In the genomic region with DNA sequence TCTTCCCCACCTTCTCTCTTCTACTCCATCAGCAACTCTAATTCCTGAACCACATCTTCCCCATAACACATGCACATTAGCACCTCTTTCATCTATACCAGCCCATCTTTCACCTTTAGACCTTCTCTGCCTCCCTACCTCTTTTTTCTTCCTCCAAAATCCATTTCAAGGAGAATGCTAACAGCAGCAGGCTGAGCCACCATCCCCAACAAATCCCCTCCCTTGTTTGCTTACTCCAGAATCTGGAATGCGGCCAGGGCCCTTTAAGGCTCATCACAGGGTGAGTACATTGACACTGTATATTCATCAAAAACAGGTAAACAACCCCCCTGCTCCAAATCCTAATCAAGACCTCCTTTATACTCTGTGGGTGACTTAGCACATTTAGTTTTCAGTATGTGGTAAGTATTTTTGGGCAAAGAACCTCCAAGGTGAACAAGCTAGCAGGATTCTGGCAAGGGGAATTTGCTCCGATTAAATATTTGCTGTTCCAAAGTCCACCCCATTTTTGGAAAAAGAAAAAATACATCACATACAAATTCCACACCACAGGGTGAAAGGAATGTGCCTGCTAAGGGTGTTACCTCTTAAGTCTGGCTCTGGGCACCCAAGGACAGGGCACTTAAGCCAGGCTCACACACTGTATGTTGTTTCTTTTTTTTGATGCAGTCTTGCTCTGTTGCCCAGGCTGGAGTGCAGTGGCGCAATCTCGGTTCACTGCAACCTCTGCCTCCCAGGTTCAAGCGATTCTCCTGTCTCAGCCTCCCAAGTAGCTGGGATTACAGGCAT, we compare ENCODE assay signal across 1 cellular context.
A peak's percentile ranks its signal among the peaks of the same experiment; 100 is the strongest.
TF ChIP-seq lines count a peak whose summit lies in the region.

No MANE protein-coding gene starts in this region.

TF ChIP-seq in HepG2, 621 proteins besides CTCF, POLR2A, EP300 and RAD21 (continued from another document and continues in another):
- TF ChIP-seq NAIF1 (CRISPR knock-in tag; IDR thresholded peaks at IDR 0.05; ENCODE audit: borderline replicate concordance), result peak; percentile 60; the same call in 1 of the 2 replicates
- no peak for TF ChIP-seq ZNF83 (CRISPR knock-in tag; IDR thresholded peaks at IDR 0.05; ENCODE audit: borderline replicate concordance)
- no peak; the same call in 1 of the 2 replicates for TF ChIP-seq NFKBIZ (CRISPR knock-in tag; IDR thresholded peaks at IDR 0.05)
- peak; percentile 62 to 90 for TF ChIP-seq MAFK (conservative IDR thresholded peaks at IDR 0.05 in 1 of 2, IDR thresholded peaks at IDR 0.05 in 1 of 2; ENCODE audit: low read length in 2 of 2)
- TF ChIP-seq BCL6 (CRISPR knock-in tag; IDR thresholded peaks at IDR 0.05), result peak; percentile 42
- TF ChIP-seq, protein P1, sequence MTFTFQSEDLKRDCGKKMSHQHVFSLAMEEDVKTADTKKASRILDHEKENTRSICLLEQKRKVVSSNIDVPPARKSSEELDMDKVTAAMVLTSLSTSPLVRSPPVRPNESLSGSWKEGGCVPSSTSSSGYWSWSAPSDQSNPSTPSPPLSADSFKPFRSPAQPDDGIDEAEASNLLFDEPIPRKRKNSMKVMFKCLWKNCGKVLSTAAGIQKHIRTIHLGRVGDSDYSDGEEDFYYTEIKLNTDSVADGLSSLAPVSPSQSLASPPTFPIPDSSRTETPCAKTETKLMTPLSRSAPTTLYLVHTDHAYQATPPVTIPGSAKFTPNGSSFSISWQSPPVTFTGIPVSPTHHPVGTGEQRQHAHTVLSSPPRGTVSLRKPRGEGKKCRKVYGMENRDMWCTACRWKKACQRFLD (CRISPR knock-in tag; IDR thresholded peaks at IDR 0.05; ENCODE audit: borderline replicate concordance), result no peak
- TF ChIP-seq GATAD2A (CRISPR knock-in tag; IDR thresholded peaks at IDR 0.05), result peak; percentile 94
- TF ChIP-seq, protein P2, sequence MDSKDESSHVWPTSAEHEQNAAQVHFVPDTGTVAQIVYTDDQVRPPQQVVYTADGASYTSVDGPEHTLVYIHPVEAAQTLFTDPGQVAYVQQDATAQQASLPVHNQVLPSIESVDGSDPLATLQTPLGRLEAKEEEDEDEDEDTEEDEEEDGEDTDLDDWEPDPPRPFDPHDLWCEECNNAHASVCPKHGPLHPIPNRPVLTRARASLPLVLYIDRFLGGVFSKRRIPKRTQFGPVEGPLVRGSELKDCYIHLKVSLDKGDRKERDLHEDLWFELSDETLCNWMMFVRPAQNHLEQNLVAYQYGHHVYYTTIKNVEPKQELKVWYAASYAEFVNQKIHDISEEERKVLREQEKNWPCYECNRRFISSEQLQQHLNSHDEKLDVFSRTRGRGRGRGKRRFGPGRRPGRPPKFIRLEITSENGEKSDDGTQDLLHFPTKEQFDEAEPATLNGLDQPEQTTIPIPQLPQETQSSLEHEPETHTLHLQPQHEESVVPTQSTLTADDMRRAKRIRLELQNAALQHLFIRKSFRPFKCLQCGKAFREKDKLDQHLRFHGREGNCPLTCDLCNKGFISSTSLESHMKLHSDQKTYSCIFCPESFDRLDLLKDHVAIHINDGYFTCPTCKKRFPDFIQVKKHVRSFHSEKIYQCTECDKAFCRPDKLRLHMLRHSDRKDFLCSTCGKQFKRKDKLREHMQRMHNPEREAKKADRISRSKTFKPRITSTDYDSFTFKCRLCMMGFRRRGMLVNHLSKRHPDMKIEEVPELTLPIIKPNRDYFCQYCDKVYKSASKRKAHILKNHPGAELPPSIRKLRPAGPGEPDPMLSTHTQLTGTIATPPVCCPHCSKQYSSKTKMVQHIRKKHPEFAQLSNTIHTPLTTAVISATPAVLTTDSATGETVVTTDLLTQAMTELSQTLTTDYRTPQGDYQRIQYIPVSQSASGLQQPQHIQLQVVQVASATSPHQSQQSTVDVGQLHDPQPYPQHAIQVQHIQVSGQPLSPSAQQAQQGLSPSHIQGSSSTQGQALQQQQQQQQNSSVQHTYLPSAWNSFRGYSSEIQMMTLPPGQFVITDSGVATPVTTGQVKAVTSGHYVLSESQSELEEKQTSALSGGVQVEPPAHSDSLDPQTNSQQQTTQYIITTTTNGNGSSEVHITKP (CRISPR knock-in tag; IDR thresholded peaks at IDR 0.05; ENCODE audit: low read depth), result 0 out of 2 replicates have a peak, but pooled peaks have one; percentile 24
- TF ChIP-seq ARNTL (CRISPR knock-in tag; IDR thresholded peaks at IDR 0.05), result 0 out of 2 replicates have a peak, but pooled peaks have one; percentile 45
- TF ChIP-seq, protein P3, sequence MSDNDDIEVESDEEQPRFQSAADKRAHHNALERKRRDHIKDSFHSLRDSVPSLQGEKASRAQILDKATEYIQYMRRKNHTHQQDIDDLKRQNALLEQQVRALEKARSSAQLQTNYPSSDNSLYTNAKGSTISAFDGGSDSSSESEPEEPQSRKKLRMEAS (IDR thresholded peaks at IDR 0.05), result 0 out of 2 replicates have a peak, but pooled peaks have one; percentile 16
- no peak for TF ChIP-seq MBNL3 (CRISPR knock-in tag; conservative IDR thresholded peaks at IDR 0.05)
- TF ChIP-seq MZF1 (CRISPR knock-in tag; IDR thresholded peaks at IDR 0.05; ENCODE audit: borderline replicate concordance), result no peak
- no peak for TF ChIP-seq KAT7 (CRISPR knock-in tag; IDR thresholded peaks at IDR 0.05; ENCODE audit: borderline replicate concordance)
- peak; percentile 87 for TF ChIP-seq NFIC (IDR thresholded peaks at IDR 0.05; ENCODE audit: low read length)
- no peak for TF ChIP-seq SATB2 (CRISPR knock-in tag; IDR thresholded peaks at IDR 0.05)
- no peak for TF ChIP-seq HDAC6 (IDR thresholded peaks at IDR 0.05; ENCODE audit: low read depth, low read length)
- TF ChIP-seq, protein P4, sequence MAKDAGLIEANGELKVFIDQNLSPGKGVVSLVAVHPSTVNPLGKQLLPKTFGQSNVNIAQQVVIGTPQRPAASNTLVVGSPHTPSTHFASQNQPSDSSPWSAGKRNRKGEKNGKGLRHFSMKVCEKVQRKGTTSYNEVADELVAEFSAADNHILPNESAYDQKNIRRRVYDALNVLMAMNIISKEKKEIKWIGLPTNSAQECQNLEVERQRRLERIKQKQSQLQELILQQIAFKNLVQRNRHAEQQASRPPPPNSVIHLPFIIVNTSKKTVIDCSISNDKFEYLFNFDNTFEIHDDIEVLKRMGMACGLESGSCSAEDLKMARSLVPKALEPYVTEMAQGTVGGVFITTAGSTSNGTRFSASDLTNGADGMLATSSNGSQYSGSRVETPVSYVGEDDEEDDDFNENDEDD (CRISPR knock-in tag; IDR thresholded peaks at IDR 0.05; ENCODE audit: borderline replicate concordance), result no peak
- TF ChIP-seq U2AF1 (optimal IDR thresholded peaks at IDR 0.05; ENCODE audit: low read depth, low read length), result no peak
- TF ChIP-seq SP140L (CRISPR knock-in tag; IDR thresholded peaks at IDR 0.05; ENCODE audit: borderline replicate concordance), result 0 out of 2 replicates have a peak, but pooled peaks have one; percentile 62
- TF ChIP-seq KMT2A (CRISPR knock-in tag; IDR thresholded peaks at IDR 0.05), result 0 out of 2 replicates have a peak, but pooled peaks have one; percentile 44
- TF ChIP-seq, protein P5, sequence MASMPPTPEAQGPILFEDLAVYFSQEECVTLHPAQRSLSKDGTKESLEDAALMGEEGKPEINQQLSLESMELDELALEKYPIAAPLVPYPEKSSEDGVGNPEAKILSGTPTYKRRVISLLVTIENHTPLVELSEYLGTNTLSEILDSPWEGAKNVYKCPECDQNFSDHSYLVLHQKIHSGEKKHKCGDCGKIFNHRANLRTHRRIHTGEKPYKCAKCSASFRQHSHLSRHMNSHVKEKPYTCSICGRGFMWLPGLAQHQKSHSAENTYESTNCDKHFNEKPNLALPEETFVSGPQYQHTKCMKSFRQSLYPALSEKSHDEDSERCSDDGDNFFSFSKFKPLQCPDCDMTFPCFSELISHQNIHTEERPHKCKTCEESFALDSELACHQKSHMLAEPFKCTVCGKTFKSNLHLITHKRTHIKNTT (CRISPR knock-in tag; IDR thresholded peaks at IDR 0.05), result no peak
- peak; percentile 36; the same call in 1 of the 2 replicates for TF ChIP-seq BRD4 (CRISPR knock-in tag; IDR thresholded peaks at IDR 0.05)
- TF ChIP-seq ZBTB3 (CRISPR knock-in tag; IDR thresholded peaks at IDR 0.05; ENCODE audit: borderline replicate concordance, low read depth), result peak; percentile 81; the same call in 1 of the 2 replicates
- TF ChIP-seq PCBP2 (optimal IDR thresholded peaks at IDR 0.05; ENCODE audit: low read depth, low read length, poor library complexity, severe bottlenecking), result no peak
- TF ChIP-seq HNRNPH1 (optimal IDR thresholded peaks at IDR 0.05; ENCODE audit: low read depth, low read length), result no peak
- peak; percentile 60; the same call in 1 of the 2 replicates for TF ChIP-seq NR2F2 (IDR thresholded peaks at IDR 0.05; ENCODE audit: borderline replicate concordance, low read depth)
- 0 out of 2 replicates have a peak, but pooled peaks have one; percentile 41 for TF ChIP-seq ZNF235 (CRISPR knock-in tag; IDR thresholded peaks at IDR 0.05; ENCODE audit: borderline replicate concordance)
- no peak for TF ChIP-seq ZNF530 (CRISPR knock-in tag; IDR thresholded peaks at IDR 0.05; ENCODE audit: low read depth)
- TF ChIP-seq RARA (CRISPR knock-in tag; IDR thresholded peaks at IDR 0.05), result 0 out of 2 replicates have a peak, but pooled peaks have one; percentile 20
- TF ChIP-seq PHB2 (IDR thresholded peaks at IDR 0.05; ENCODE audit: partially characterized antibody), result no peak
- no peak for TF ChIP-seq SRSF9 (IDR thresholded peaks at IDR 0.05; ENCODE audit: borderline replicate concordance, insufficient read depth, low read depth, low read length, poor library complexity, severe bottlenecking)
- TF ChIP-seq ZSCAN25 (CRISPR knock-in tag; IDR thresholded peaks at IDR 0.05), result no peak
- TF ChIP-seq KAT8 (CRISPR knock-in tag; IDR thresholded peaks at IDR 0.05), result peak; percentile 39; the same call in 1 of the 2 replicates
- TF ChIP-seq SNAI1 (CRISPR knock-in tag; IDR thresholded peaks at IDR 0.05; ENCODE audit: borderline replicate concordance), result 0 out of 2 replicates have a peak, but pooled peaks have one; percentile 41
- no peak for TF ChIP-seq ZKSCAN8 (CRISPR knock-in tag; IDR thresholded peaks at IDR 0.05; ENCODE audit: borderline replicate concordance)
- TF ChIP-seq, protein P6, sequence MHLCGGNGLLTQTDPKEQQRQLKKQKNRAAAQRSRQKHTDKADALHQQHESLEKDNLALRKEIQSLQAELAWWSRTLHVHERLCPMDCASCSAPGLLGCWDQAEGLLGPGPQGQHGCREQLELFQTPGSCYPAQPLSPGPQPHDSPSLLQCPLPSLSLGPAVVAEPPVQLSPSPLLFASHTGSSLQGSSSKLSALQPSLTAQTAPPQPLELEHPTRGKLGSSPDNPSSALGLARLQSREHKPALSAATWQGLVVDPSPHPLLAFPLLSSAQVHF (CRISPR knock-in tag; IDR thresholded peaks at IDR 0.05), result no peak
- TF ChIP-seq, protein P7, sequence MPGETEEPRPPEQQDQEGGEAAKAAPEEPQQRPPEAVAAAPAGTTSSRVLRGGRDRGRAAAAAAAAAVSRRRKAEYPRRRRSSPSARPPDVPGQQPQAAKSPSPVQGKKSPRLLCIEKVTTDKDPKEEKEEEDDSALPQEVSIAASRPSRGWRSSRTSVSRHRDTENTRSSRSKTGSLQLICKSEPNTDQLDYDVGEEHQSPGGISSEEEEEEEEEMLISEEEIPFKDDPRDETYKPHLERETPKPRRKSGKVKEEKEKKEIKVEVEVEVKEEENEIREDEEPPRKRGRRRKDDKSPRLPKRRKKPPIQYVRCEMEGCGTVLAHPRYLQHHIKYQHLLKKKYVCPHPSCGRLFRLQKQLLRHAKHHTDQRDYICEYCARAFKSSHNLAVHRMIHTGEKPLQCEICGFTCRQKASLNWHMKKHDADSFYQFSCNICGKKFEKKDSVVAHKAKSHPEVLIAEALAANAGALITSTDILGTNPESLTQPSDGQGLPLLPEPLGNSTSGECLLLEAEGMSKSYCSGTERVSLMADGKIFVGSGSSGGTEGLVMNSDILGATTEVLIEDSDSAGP (CRISPR knock-in tag; IDR thresholded peaks at IDR 0.05; ENCODE audit: borderline replicate concordance), result peak; percentile 65
- TF ChIP-seq CREB1 (IDR thresholded peaks at IDR 0.05), result no peak
- peak; percentile 74 for TF ChIP-seq CREB1 (CRISPR knock-in tag; IDR thresholded peaks at IDR 0.05)
- no peak for TF ChIP-seq SMAD1 (CRISPR knock-in tag; IDR thresholded peaks at IDR 0.05; ENCODE audit: borderline replicate concordance, low read depth)
- TF ChIP-seq POGZ (CRISPR knock-in tag; IDR thresholded peaks at IDR 0.05), result peak; percentile 52; the same call in 1 of the 2 replicates
- TF ChIP-seq KMT2B (CRISPR knock-in tag; IDR thresholded peaks at IDR 0.05), result 0 out of 2 replicates have a peak, but pooled peaks have one; percentile 37
- no peak for TF ChIP-seq NFYC (CRISPR knock-in tag; IDR thresholded peaks at IDR 0.05)
- no peak for TF ChIP-seq ZNF569 (CRISPR knock-in tag; IDR thresholded peaks at IDR 0.05; ENCODE audit: borderline replicate concordance)
- TF ChIP-seq ZNF577 (CRISPR knock-in tag; IDR thresholded peaks at IDR 0.05; ENCODE audit: borderline replicate concordance, low read depth), result no peak
- TF ChIP-seq, protein P8, sequence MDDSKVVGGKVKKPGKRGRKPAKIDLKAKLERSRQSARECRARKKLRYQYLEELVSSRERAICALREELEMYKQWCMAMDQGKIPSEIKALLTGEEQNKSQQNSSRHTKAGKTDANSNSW (CRISPR knock-in tag; IDR thresholded peaks at IDR 0.05; ENCODE audit: borderline replicate concordance), result no peak
- peak; percentile 20; the same call in 1 of the 2 replicates for TF ChIP-seq CEBPB (IDR thresholded peaks at IDR 0.05; ENCODE audit: borderline replicate concordance, low read depth, low read length)
- TF ChIP-seq CAMTA2 (CRISPR knock-in tag; IDR thresholded peaks at IDR 0.05; ENCODE audit: borderline replicate concordance), result 0 out of 2 replicates have a peak, but pooled peaks have one; percentile 34
- TF ChIP-seq, protein P9, sequence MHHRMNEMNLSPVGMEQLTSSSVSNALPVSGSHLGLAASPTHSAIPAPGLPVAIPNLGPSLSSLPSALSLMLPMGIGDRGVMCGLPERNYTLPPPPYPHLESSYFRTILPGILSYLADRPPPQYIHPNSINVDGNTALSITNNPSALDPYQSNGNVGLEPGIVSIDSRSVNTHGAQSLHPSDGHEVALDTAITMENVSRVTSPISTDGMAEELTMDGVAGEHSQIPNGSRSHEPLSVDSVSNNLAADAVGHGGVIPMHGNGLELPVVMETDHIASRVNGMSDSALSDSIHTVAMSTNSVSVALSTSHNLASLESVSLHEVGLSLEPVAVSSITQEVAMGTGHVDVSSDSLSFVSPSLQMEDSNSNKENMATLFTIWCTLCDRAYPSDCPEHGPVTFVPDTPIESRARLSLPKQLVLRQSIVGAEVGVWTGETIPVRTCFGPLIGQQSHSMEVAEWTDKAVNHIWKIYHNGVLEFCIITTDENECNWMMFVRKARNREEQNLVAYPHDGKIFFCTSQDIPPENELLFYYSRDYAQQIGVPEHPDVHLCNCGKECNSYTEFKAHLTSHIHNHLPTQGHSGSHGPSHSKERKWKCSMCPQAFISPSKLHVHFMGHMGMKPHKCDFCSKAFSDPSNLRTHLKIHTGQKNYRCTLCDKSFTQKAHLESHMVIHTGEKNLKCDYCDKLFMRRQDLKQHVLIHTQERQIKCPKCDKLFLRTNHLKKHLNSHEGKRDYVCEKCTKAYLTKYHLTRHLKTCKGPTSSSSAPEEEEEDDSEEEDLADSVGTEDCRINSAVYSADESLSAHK (CRISPR knock-in tag; IDR thresholded peaks at IDR 0.05; ENCODE audit: borderline replicate concordance), result no peak
- peak; percentile 95 for TF ChIP-seq TBX2 (CRISPR knock-in tag; IDR thresholded peaks at IDR 0.05; ENCODE audit: borderline replicate concordance)
